Comparison of ENCODE assay signal across 27 cellular contexts in the genomic region with DNA sequence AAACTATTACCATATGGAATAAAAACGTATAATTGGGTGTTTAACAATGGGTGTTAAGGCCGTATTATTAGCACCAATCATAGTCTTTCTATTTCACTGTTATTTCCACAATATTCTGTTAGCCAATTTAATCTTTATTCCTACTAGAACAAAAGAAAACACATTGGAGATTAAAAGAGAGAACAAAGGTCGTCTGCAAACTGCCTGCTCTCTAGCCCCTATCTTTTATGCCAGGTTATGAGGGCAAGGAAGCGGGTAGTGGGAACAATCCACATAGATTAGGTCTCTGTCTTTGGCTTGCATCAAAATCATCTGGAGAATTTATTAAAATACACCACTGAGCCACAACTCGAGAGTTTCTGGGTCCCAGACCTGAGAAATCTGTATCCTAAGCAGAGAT.
"Had no signal": no experiment of that assay in that cellular context is flagged by ENCODE, and none has a peak within 500 bp of the region (broad histone marks: within the 10 kb centered on the region; RNA-seq: fewer than 3 reads in every experiment).

No MANE protein-coding gene starts in this region.

- H3K36me3 Mint-ChIP-seq: neural progenitor cell had no signal

- H3K4me1 ChIP-seq: gastroesophageal sphincter, neural progenitor cell, prostate gland, vagina had no signal

- FAIRE-seq: endothelial cell of umbilical vein, kidney had no signal

- H2AFZ ChIP-seq: hepatocyte, neural progenitor cell had no signal

- H3K4me3 ChIP-seq: coronary artery, esophagus muscularis mucosa, gastroesophageal sphincter, heart left ventricle, hepatocyte, neural progenitor cell, prostate gland, smooth muscle cell, suprapubic skin, transverse colon, vagina had no signal

- H3K27me3 ChIP-seq: esophagus muscularis mucosa, foreskin keratinocyte, gastroesophageal sphincter, heart left ventricle, hepatocyte, neural progenitor cell, suprapubic skin, transverse colon, vagina had no signal

- H3K27ac ChIP-seq: coronary artery, esophagus muscularis mucosa, gastroesophageal sphincter, hepatocyte, neural progenitor cell, prostate gland, suprapubic skin, vagina had no signal

- H3K9me3 Mint-ChIP-seq: nephron, neural progenitor cell had no signal

- DNase-seq: dermis blood vessel endothelial cell; effector memory CD4-positive, alpha-beta T cell; foreskin keratinocyte; heart left ventricle; kidney; mesendoderm; midbrain; naive thymus-derived CD4-positive, alpha-beta T cell; stimulated activated CD4-positive, alpha-beta T cell treated with anti-CD3 and anti-CD28 coated beads, Interleukin-12 subunit alpha, Interleukin-12 subunit beta, amount 100 ng/mL, for 4 hours; stimulated activated CD4-positive, alpha-beta T cell treated with anti-CD3 and anti-CD28 coated beads, Interleukin-1b, Interleukin-23, amount 100 ng/mL, for 48 hours; stimulated activated CD4-positive, alpha-beta T cell treated with anti-CD3 and anti-CD28 coated beads, Interleukin-4, amount 100 ng/mL, for 1 hour; stimulated activated CD8-positive, alpha-beta memory T cell treated with anti-CD3 and anti-CD28 coated beads, Interleukin-4, amount 100 ng/mL, for 48 hours; stimulated activated naive CD4-positive, alpha-beta T cell; stimulated activated naive CD8-positive, alpha-beta T cell treated with anti-CD3 and anti-CD28 coated beads, Interleukin-15, amount 100 ng/mL, for 72 hours; transverse colon had no signal

- ATAC-seq: foreskin keratinocyte; gastroesophageal sphincter; naive thymus-derived CD4-positive, alpha-beta T cell; sciatic nerve; stimulated activated naive CD8-positive, alpha-beta T cell treated with anti-CD3 and anti-CD28 coated beads, Interleukin-15, amount 100 ng/mL, for 72 hours had no signal

- H3K36me3 ChIP-seq: esophagus muscularis mucosa, gastroesophageal sphincter, heart left ventricle, neural progenitor cell, prostate gland, suprapubic skin, transverse colon, vagina had no signal

- H3K27me3 Mint-ChIP-seq: naive thymus-derived CD4-positive, alpha-beta T cell; stimulated activated naive CD8-positive, alpha-beta T cell treated with anti-CD3 and anti-CD28 coated beads, Interleukin-15, amount 100 ng/mL, for 72 hours had no signal

- H3K4me2 ChIP-seq: hepatocyte, neural progenitor cell, smooth muscle cell had no signal

- H3K9me3 ChIP-seq: esophagus muscularis mucosa, gastroesophageal sphincter, heart left ventricle, prostate gland, suprapubic skin, transverse colon, vagina had no signal

- H3K27ac Mint-ChIP-seq: naive thymus-derived CD4-positive, alpha-beta T cell; neural progenitor cell; stimulated activated naive CD8-positive, alpha-beta T cell treated with anti-CD3 and anti-CD28 coated beads, Interleukin-15, amount 100 ng/mL, for 72 hours had no signal

- H3K79me2 ChIP-seq: hepatocyte had no signal

- H3K4me3 Mint-ChIP-seq: naive thymus-derived CD4-positive, alpha-beta T cell; nephron; neural progenitor cell; stimulated activated naive CD8-positive, alpha-beta T cell treated with anti-CD3 and anti-CD28 coated beads, Interleukin-15, amount 100 ng/mL, for 72 hours had no signal

- H3K4me1 Mint-ChIP-seq: stimulated activated naive CD8-positive, alpha-beta T cell treated with anti-CD3 and anti-CD28 coated beads, Interleukin-15, amount 100 ng/mL, for 72 hours had no signal

- H3K9ac ChIP-seq: neural progenitor cell had no signal
